Comparison of ENCODE assay signal across 10 cellular contexts in the genomic region with DNA sequence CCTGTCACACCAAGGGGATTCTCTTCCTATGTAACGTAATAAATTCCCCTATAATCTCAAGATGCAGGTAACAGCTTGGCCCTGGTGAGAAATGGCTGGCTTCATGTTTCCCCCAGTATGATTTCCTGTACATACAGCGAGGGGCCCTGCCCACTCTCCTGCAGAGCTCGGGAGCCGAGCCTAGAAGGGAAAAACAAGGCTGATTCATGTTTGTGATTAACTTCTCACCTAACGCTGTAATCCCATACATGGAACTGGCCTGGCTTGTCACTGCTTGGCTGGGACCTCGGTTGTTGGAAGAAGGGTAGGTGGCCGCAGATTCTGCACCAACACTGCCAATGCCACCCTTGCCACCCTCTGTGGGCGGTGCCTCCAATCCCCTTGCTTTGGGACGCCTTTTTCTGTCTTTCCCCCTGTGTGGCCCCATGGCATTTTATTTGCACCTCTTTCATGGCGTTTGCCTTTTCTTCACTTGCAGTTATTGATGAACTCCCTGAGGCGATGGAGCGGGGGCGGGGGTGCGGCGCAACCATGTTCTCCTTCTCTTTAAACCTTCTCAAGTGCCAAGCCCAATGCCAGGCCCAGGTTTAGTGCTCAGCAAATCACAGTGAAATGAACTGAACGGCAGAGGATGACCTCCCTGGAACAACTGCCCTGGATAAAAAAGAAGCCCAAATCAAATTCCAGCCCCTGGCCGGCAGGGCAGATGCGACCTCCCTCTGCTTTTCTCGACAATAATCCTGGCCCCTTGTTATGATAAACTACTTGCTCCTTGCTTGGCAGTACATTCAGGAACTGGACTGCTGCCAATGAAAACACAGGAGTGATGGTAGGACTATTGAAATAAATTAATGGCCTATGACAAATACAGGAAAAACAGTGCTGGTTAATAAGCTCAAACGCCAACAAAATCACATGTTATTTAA.
DNase-seq lines count a peak whose midpoint lies in the region; ATAC-seq and TF ChIP-seq lines count a peak whose summit lies in the region.
"Had no signal": no experiment of that assay in that cellular context is flagged by ENCODE, and none has a peak within 500 bp of the region (broad histone marks: within the 10 kb centered on the region; RNA-seq: fewer than 3 reads in every experiment).

No MANE protein-coding gene starts in this region.

- no peaks in the 10 kb centered on the region for H3K4me1 Mint-ChIP-seq in stimulated activated naive CD8-positive, alpha-beta T cell treated with anti-CD3 and anti-CD28 coated beads, Interleukin-15, amount 100 ng/mL, for 72 hours
- H3K4me1 Mint-ChIP-seq: natural killer cell had no signal

- ATAC-seq in stimulated activated naive CD8-positive, alpha-beta T cell treated with anti-CD3 and anti-CD28 coated beads, Interleukin-15, amount 100 ng/mL, for 72 hours, result no peak
- ATAC-seq: natural killer cell had no signal

- H3K9me3 Mint-ChIP-seq in stimulated activated naive CD8-positive, alpha-beta T cell treated with anti-CD3 and anti-CD28 coated beads, Interleukin-15, amount 100 ng/mL, for 72 hours, result no peaks in the 10 kb centered on the region
- H3K9me3 Mint-ChIP-seq: natural killer cell had no signal

- H3K4me3 ChIP-seq in retinal pigment epithelial cell (ENCODE audit: low read length), result no peak overlapping the region

- no peak for TF ChIP-seq CTCF in retinal pigment epithelial cell (conservative IDR thresholded peaks at IDR 0.05; ENCODE audit: low read depth, low read length)
- TF ChIP-seq CTCF in GM13976 (IDR thresholded peaks at IDR 0.05; ENCODE audit: borderline replicate concordance, control extremely low read depth, extremely low read depth, insufficient read depth, missing control alignments), result no peak

- in situ Hi-C loops in GM13976 (cut with MboI; ENCODE audit: low sequenced_read_pairs, unreplicated experiment), result no loop called here

- no peak overlapping the region for H3K4me3 Mint-ChIP-seq in stimulated activated naive CD8-positive, alpha-beta T cell treated with anti-CD3 and anti-CD28 coated beads, Interleukin-15, amount 100 ng/mL, for 72 hours
- H3K4me3 Mint-ChIP-seq: natural killer cell had no signal

- peaks cover 90% of the 10 kb centered on the region for H3K27me3 Mint-ChIP-seq in stimulated activated naive CD8-positive, alpha-beta T cell treated with anti-CD3 and anti-CD28 coated beads, Interleukin-15, amount 100 ng/mL, for 72 hours

- DNase-seq in H4 (ENCODE audit: low spot score), result peak; percentile 46
- peak; percentile 62 for DNase-seq in NCI-H2227 treated with DMSO at 0.1 percent for 48 hours (lab: John Stamatoyannopoulos, UW)
- peak; percentile 69 for DNase-seq in cerebellum (ENCODE audit: low spot score)
- DNase-seq in retinal pigment epithelial cell (ENCODE audit: low read depth), result peak; percentile 91
- DNase-seq in stimulated activated CD4-positive, alpha-beta T cell treated with anti-CD3 and anti-CD28 coated beads, Interleukin-4, amount 100 ng/mL, for 24 hours, result no peak
- no peak for DNase-seq in stimulated activated naive CD8-positive, alpha-beta T cell treated with anti-CD3 and anti-CD28 coated beads, Interleukin-15, amount 100 ng/mL, for 72 hours
- DNase-seq in GM13976 (ENCODE audit: low spot score), result no peak
- no peak for DNase-seq in UCSD-AML1 (lab: John Stamatoyannopoulos, UW; ENCODE audit: unreplicated experiment)
- DNase-seq: KBM-7, natural killer cell had no signal

- no peak overlapping the region for H3K27ac Mint-ChIP-seq in stimulated activated naive CD8-positive, alpha-beta T cell treated with anti-CD3 and anti-CD28 coated beads, Interleukin-15, amount 100 ng/mL, for 72 hours
- H3K27ac Mint-ChIP-seq: natural killer cell had no signal

Comparison
In these comparisons a context has a peak if more than half of its experiments do, and no peak if none do; other contexts are left out.
1. DNase-seq: peak in H4 (single experiment), NCI-H2227 treated with DMSO at 0.1 percent for 48 hours (single experiment), cerebellum (single experiment) and retinal pigment epithelial cell (single experiment); none in stimulated activated CD4-positive, alpha-beta T cell treated with anti-CD3 and anti-CD28 coated beads, Interleukin-4, amount 100 ng/mL, for 24 hours (single experiment), stimulated activated naive CD8-positive, alpha-beta T cell treated with anti-CD3 and anti-CD28 coated beads, Interleukin-15, amount 100 ng/mL, for 72 hours (0 of 2), GM13976 (single experiment) and UCSD-AML1 (single experiment).